19 cellular contexts compared by ENCODE assay signal in genomic region chr22:24088796-24089195, GRCh38.
DNase-seq lines count a peak whose midpoint lies in the region; ATAC-seq and TF ChIP-seq lines count a peak whose summit lies in the region.
"Had no signal": no experiment of that assay in that cellular context is flagged by ENCODE, and none has a peak within 500 bp of the region (broad histone marks: within the 10 kb centered on the region; RNA-seq: fewer than 3 reads in every experiment).

No MANE protein-coding gene starts in this region.

- no peak overlapping the region for H3K4me3 ChIP-seq in BJ (ENCODE audit: low read depth, low read length)
- no peak overlapping the region for H3K4me3 ChIP-seq in IMR-90 (ENCODE audit: insufficient read depth, low read depth, low read length)
- H3K4me3 ChIP-seq in fibroblast of mammary gland (ENCODE audit: control insufficient read depth, low read depth, low read length), result no peak overlapping the region

- H2BK120ac ChIP-seq in IMR-90 (ENCODE audit: low read depth, low read length), result no peak overlapping the region

- H3K79me1 ChIP-seq in IMR-90 (ENCODE audit: low read depth in 1 of 2, low read length in 2 of 2), result peaks cover 0 to 7% of the 10 kb centered on the region in 2 experiments; a peak in 2 of 4 replicates

- H3K9me3 Mint-ChIP-seq in stimulated activated memory B cell treated with anti-CD40 and anti-IgM and Interleukin-4, amounts not matched to agents 10 μg/mL and 1 μg/mL and 100 μg/mL, for 72 hours, result no peaks in the 10 kb centered on the region
- H3K9me3 Mint-ChIP-seq: activated CD4-positive, alpha-beta T cell treated with anti-CD3 and anti-CD28 coated beads, Interleukin-2, amount 10 ng/mL, durations not matched to agents 7 days and 5 days; activated naive CD8-positive, alpha-beta T cell treated with anti-CD3 and anti-CD28 coated beads, Interleukin-2, amount 10 ng/mL, durations not matched to agents 7 days and 5 days; activated T-cell treated with anti-CD3 and anti-CD28 coated beads, Interleukin-2, amount 50 U/mL, for 4 hours; central memory CD8-positive, alpha-beta T cell; immature natural killer cell; nephron had no signal

- no peak overlapping the region for H3K18ac ChIP-seq in IMR-90 (ENCODE audit: low read depth, low read length)

- H3K9ac ChIP-seq in IMR-90 (ENCODE audit: low read depth, low read length), result no peak overlapping the region

- 0 out of 2 replicates have a peak overlapping the region, but pooled peaks have one; percentile 27 for H3K23ac ChIP-seq in IMR-90 (ENCODE audit: low read depth, low read length)

- in situ Hi-C loops in IMR-90 (cut with MboI; ENCODE audit: low sequenced_read_pairs), result no loop called here
- in situ Hi-C loops in GM13977 (cut with MboI; ENCODE audit: low pct_unique_long_range_greater_than_20kb, low sequenced_read_pairs, unreplicated experiment), result no loop called here

- no peak overlapping the region for H4K91ac ChIP-seq in IMR-90 (ENCODE audit: insufficient read depth, low read depth, low read length)

- TF ChIP-seq RAD21 in IMR-90 (IDR thresholded peaks at IDR 0.05; ENCODE audit: low read length), result no peak

- peaks cover 21% of the 10 kb centered on the region for H3K9me1 ChIP-seq in IMR-90 (ENCODE audit: insufficient read depth, low read length)

- no peaks in the 10 kb centered on the region for H4K20me1 ChIP-seq in IMR-90 (ENCODE audit: insufficient read depth, low read length)

- no peak overlapping the region for H2BK15ac ChIP-seq in IMR-90 (ENCODE audit: low read depth, low read length)

- H4K5ac ChIP-seq in IMR-90 (ENCODE audit: low read depth, low read length), result no peak overlapping the region

- no TSS peak for BruUV-seq in IMR-90 (replicated peaks; lab: Mats Ljungman, UMichigan)

- no peak overlapping the region for H2BK5ac ChIP-seq in IMR-90 (ENCODE audit: low read depth, low read length, poor library complexity, severe bottlenecking)

- peaks cover 84% of the 10 kb centered on the region for H3K36me3 Mint-ChIP-seq in stimulated activated memory B cell treated with anti-CD40 and anti-IgM and Interleukin-4, amounts not matched to agents 10 μg/mL and 1 μg/mL and 100 μg/mL, for 72 hours

- H2AK5ac ChIP-seq in IMR-90 (ENCODE audit: low read depth, low read length), result 0 out of 2 replicates have a peak overlapping the region, but pooled peaks have one; percentile 38

- no peak overlapping the region for H2AFZ ChIP-seq in IMR-90 (replicated peaks; ENCODE audit: low read length, poor library complexity)

- H3K4me1 Mint-ChIP-seq in stimulated activated memory B cell treated with anti-CD40 and anti-IgM and Interleukin-4, amounts not matched to agents 10 μg/mL and 1 μg/mL and 100 μg/mL, for 72 hours, result no peaks in the 10 kb centered on the region
- H3K4me1 Mint-ChIP-seq: central memory CD8-positive, alpha-beta T cell; immature natural killer cell had no signal

- 57% methylated on average over 1 of the region's 1 CpG; no CpG with 5 or more reads in 1 of the 2 experiments for WGBS in IMR-90 (ENCODE audit: extremely low coverage in 2 of 2, insufficient read length in 1 of 2), 2 experiments

- H3K27ac Mint-ChIP-seq in stimulated activated memory B cell treated with anti-CD40 and anti-IgM and Interleukin-4, amounts not matched to agents 10 μg/mL and 1 μg/mL and 100 μg/mL, for 72 hours, result no peak overlapping the region
- H3K27ac Mint-ChIP-seq: activated CD4-positive, alpha-beta T cell treated with anti-CD3 and anti-CD28 coated beads, Interleukin-2, amount 10 ng/mL, durations not matched to agents 7 days and 5 days had no signal

- TF ChIP-seq CTCF in BJ (IDR thresholded peaks at IDR 0.05; ENCODE audit: insufficient read depth, low read depth, low read length) (no peak), IMR-90 (conservative IDR thresholded peaks at IDR 0.05; ENCODE audit: low read depth, low read length) (0 out of 2 replicates have a peak, but pooled peaks have one; percentile 2), fibroblast of mammary gland (conservative IDR thresholded peaks at IDR 0.05; ENCODE audit: control insufficient read depth, insufficient read depth, low read depth, low read length) (peak; percentile 4), GM13977 (IDR thresholded peaks at IDR 0.05; ENCODE audit: extremely low read depth, insufficient read depth, missing control alignments) (no peak)

- DNase-seq in BJ (ENCODE audit: low read depth) (peak; percentile 37), IMR-90 (peak; percentile 55), fibroblast of mammary gland (ENCODE audit: low read depth) (no peak), posterior vena cava (ENCODE audit: low spot score) (peak; percentile 23), SIG-M5 (lab: John Stamatoyannopoulos, UW) (no peak), NCI-H446 treated with DMSO at 0.1 percent for 48 hours (lab: John Stamatoyannopoulos, UW) (no peak), GM13977 (ENCODE audit: low spot score) (no peak)
- DNase-seq: activated CD4-positive, alpha-beta T cell treated with anti-CD3 and anti-CD28 coated beads, Interleukin-2, amount 10 ng/mL, durations not matched to agents 7 days and 5 days; activated naive CD8-positive, alpha-beta T cell treated with anti-CD3 and anti-CD28 coated beads, Interleukin-2, amount 10 ng/mL, durations not matched to agents 7 days and 5 days; activated T-cell treated with anti-CD3 and anti-CD28 coated beads, Interleukin-2, amount 50 U/mL, for 4 hours; BE2C; immature natural killer cell; NCI-H2029 treated with DMSO at 0.1 percent for 48 hours; NCI-H526 treated with DMSO at 0.1 percent for 48 hours; stimulated activated CD4-positive, alpha-beta T cell treated with anti-CD3 and anti-CD28 coated beads, Interleukin-2, amount 100 ng/mL, for 24 hours; substantia nigra had no signal

- POLR2A ChIA-PET in BJ (lab: Charles Lee) (no interaction called here), IMR-90 (lab: Charles Lee; ENCODE audit: unreplicated experiment) (no interaction called here)

- dilution Hi-C loops in IMR-90 (cut with HindIII; ENCODE audit: low sequenced_read_pairs, unreplicated experiment), result no loop called here

- no peak overlapping the region for H3K56ac ChIP-seq in IMR-90 (ENCODE audit: extremely low read depth, insufficient read depth, low read length)

- H3K27me3 Mint-ChIP-seq in stimulated activated memory B cell treated with anti-CD40 and anti-IgM and Interleukin-4, amounts not matched to agents 10 μg/mL and 1 μg/mL and 100 μg/mL, for 72 hours, result no peaks in the 10 kb centered on the region
- H3K27me3 Mint-ChIP-seq: activated CD4-positive, alpha-beta T cell treated with anti-CD3 and anti-CD28 coated beads, Interleukin-2, amount 10 ng/mL, durations not matched to agents 7 days and 5 days; activated naive CD8-positive, alpha-beta T cell treated with anti-CD3 and anti-CD28 coated beads, Interleukin-2, amount 10 ng/mL, durations not matched to agents 7 days and 5 days; central memory CD8-positive, alpha-beta T cell had no signal

- H3K4me1 ChIP-seq in IMR-90 (ENCODE audit: control insufficient read depth, insufficient read depth, low read length), result peaks cover 8% of the 10 kb centered on the region

- H3K27me3 ChIP-seq in BJ (ENCODE audit: control insufficient read depth, insufficient read depth, low read length) (no peaks in the 10 kb centered on the region), IMR-90 (ENCODE audit: control insufficient read depth, insufficient read depth, low read length) (no peaks in the 10 kb centered on the region)
- H3K27me3 ChIP-seq: BE2C had no signal

- peak; percentile 84 for ATAC-seq in IMR-90 (ENCODE audit: low read depth)
- no peak for ATAC-seq in stimulated activated memory B cell treated with anti-CD40 and anti-IgM and Interleukin-4, amounts not matched to agents 10 μg/mL and 1 μg/mL and 100 μg/mL, for 72 hours
- ATAC-seq: activated T-cell treated with anti-CD3 and anti-CD28 coated beads, Interleukin-2, amount 50 U/mL, for 4 hours had no signal

- H2AK9ac ChIP-seq in IMR-90 (replicated peaks; ENCODE audit: low read depth, low read length, poor library complexity), result peak overlapping the region; percentile 12

- no peaks in the 10 kb centered on the region for H3K9me3 ChIP-seq in IMR-90 (ENCODE audit: control insufficient read depth, insufficient read depth, low read length)
- H3K9me3 ChIP-seq: BE2C had no signal

- intact Hi-C loops in IMR-90 (cut with micrococcal nuclease) (loop anchor here (10.0 kb wide), 1 partner anchor 74 kb away; the partner anchor contains the start of gene CABIN1), posterior vena cava (cut with DNase I) (no loop called here)

- H3K27ac ChIP-seq in IMR-90 (ENCODE audit: insufficient read depth, low read length), result no peak overlapping the region

- no peak overlapping the region for H3K4me3 Mint-ChIP-seq in stimulated activated memory B cell treated with anti-CD40 and anti-IgM and Interleukin-4, amounts not matched to agents 10 μg/mL and 1 μg/mL and 100 μg/mL, for 72 hours
- H3K4me3 Mint-ChIP-seq: activated CD4-positive, alpha-beta T cell treated with anti-CD3 and anti-CD28 coated beads, Interleukin-2, amount 10 ng/mL, durations not matched to agents 7 days and 5 days; activated naive CD8-positive, alpha-beta T cell treated with anti-CD3 and anti-CD28 coated beads, Interleukin-2, amount 10 ng/mL, durations not matched to agents 7 days and 5 days; activated T-cell treated with anti-CD3 and anti-CD28 coated beads, Interleukin-2, amount 50 U/mL, for 4 hours; central memory CD8-positive, alpha-beta T cell; immature natural killer cell; nephron had no signal

- no peak overlapping the region; the same call in 1 of the 2 replicates for H3K14ac ChIP-seq in IMR-90 (replicated peaks; ENCODE audit: low read depth, low read length)

- H3K4ac ChIP-seq in IMR-90 (ENCODE audit: low read depth, low read length), result peak overlapping the region; percentile 13; the same call in 1 of the 2 replicates

- H3K4me2 ChIP-seq in IMR-90 (ENCODE audit: low read depth, low read length), result no peak overlapping the region

- CTCF ChIA-PET in BJ (lab: Yijun Ruan, JAX), result interaction anchor here (0.9 to 3.8 kb wide), 9 partner anchors 11 to 86 kb away, joined by 3 to 18 read pairs (median 5); no protein-coding TSS in a partner anchor
- CTCF ChIA-PET in IMR-90 (lab: Yijun Ruan, JAX), result interaction anchor here (0.8 to 1.9 kb wide), 3 partner anchors 11 to 68 kb away, joined by 3 to 4 read pairs (median 4); no protein-coding TSS in a partner anchor

- no peak overlapping the region for H2BK20ac ChIP-seq in IMR-90 (ENCODE audit: low read depth, low read length)

- H3K36me3 ChIP-seq in BJ (ENCODE audit: control insufficient read depth, insufficient read depth, low read length), result peaks cover 28% of the 10 kb centered on the region
- peaks cover 43% of the 10 kb centered on the region for H3K36me3 ChIP-seq in IMR-90 (ENCODE audit: control insufficient read depth, insufficient read depth, low read length)

- H4K8ac ChIP-seq in IMR-90 (ENCODE audit: low read depth in 2 of 2, low read length in 2 of 2), result no peak overlapping the region; a peak in 1 of 4 replicates

- TF ChIP-seq POLR2A in IMR-90 (IDR thresholded peaks at IDR 0.05; ENCODE audit: low read depth, low read length), result no peak

TF ChIP-seq in IMR-90, 13 proteins besides CTCF, POLR2A, EP300 and RAD21 (continues in another document):
- no peak for TF ChIP-seq NFE2L2 (IDR thresholded peaks at IDR 0.05; ENCODE audit: low read depth, low read length)
- TF ChIP-seq RFX5 (IDR thresholded peaks at IDR 0.05; ENCODE audit: low read depth, low read length), result no peak
- TF ChIP-seq MAFK (IDR thresholded peaks at IDR 0.05; ENCODE audit: low read depth, low read length), result no peak
- TF ChIP-seq MXI1 (IDR thresholded peaks at IDR 0.05; ENCODE audit: borderline replicate concordance, low read depth, low read length), result no peak

Comparison
In these comparisons a context has a peak if more than half of its experiments do, and no peak if none do; other contexts are left out.
1. DNase-seq: peak in BJ (single experiment), IMR-90 (single experiment) and posterior vena cava (single experiment); none in fibroblast of mammary gland (single experiment), SIG-M5 (single experiment), NCI-H446 treated with DMSO at 0.1 percent for 48 hours (single experiment) and GM13977 (single experiment).
2. CTCF ChIP-seq: peak in IMR-90 (single experiment) and fibroblast of mammary gland (single experiment); none in BJ (single experiment) and GM13977 (single experiment).